ENCODE assay signal across 8 cellular contexts in the genomic region with DNA sequence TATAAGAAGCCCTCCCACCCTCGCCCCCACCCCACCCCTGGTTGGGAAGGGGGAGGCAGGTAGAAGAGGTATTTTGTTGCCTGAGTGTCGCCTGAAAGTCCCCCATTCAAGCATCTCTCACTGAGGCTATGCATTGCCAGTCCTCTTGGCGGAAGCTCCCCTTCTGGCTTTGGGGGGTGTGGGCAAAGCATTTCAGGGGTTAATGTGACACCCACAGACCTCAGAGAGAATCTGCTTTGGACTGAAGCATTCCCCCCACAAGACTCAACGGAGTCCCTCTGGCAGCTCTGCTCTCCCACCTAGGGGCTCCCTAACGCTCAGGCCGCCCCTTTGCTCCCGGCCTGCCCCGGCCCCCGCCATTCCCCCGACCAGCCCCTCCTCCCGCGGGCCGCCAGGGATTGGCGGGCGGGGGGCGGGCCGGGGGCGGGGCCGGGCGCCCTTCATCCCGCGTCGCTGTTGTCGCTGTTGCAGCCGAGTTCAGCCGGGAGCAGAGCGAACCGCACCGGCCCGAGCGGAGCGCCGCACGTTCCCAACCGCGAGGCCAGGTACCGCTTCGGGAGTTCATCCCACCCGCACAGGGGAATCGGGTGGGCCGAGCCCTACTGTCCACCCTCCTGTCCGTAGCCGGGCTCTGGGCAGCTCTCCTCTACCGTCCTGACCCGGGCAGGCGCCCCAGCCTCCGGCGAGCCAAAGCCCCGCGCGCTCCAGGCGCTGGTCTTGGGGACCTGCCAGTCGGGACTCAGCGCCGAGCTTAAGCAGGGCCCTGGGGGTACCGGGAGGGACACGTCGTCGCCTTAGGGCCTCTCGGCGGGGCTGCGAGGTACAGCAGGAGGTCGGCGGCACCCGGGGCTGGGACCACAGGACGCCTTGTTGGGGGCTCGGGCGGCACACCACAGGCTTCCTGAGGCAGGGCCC. TPM values are rescaled to one million over a fixed set of nuclear protein-coding genes. Genes with fewer than 3 reads are reported as not detected.
DNase-seq lines count a peak whose midpoint lies in the region; FAIRE-seq and TF ChIP-seq lines count a peak whose summit lies in the region.

A gene (plus strand): TSS at position 468 of the 915 bp plus-strand sequence. CDS start 8,929 bp downstream, outside the sequence.

- no peak within 1 kb of the TSS for H3K27ac ChIP-seq in subcutaneous abdominal adipose tissue (ENCODE audit: low read depth, low read length)

- peak within 1 kb of the TSS in 1 of 2 donors; percentile 57 for H3K4me3 Mint-ChIP-seq in CD14-positive monocyte

- in situ Hi-C loops in astrocyte of the cerebellum (cut with HindIII; ENCODE audit: low sequenced_read_pairs), result no loop called here

- peak within 1 kb of the TSS in 1 of 5 donors; percentile 65 for H3K9ac ChIP-seq in subcutaneous abdominal adipose tissue (ENCODE audit: low read length in 5 of 5)

- H3K36me3 Mint-ChIP-seq in CD14-positive monocyte, result peaks cover 0 to 2% of the 10 kb centered on the region in 2 donors

- TF ChIP-seq CTCF in astrocyte of the cerebellum (IDR thresholded peaks at IDR 0.05; ENCODE audit: low read depth, low read length, missing control alignments), result no peak
- TF ChIP-seq CTCF in CD14-positive monocyte (IDR thresholded peaks at IDR 0.05), result no peak

- no peak within 1 kb of the TSS for H3K27ac Mint-ChIP-seq in CD14-positive monocyte

- H3K9me3 ChIP-seq in subcutaneous abdominal adipose tissue (ENCODE audit: control insufficient read depth in 5 of 5, low read length in 5 of 5), result no peaks in the 10 kb centered on the region

- H3K4me1 Mint-ChIP-seq in CD14-positive monocyte, result no peaks in the 10 kb centered on the region

- TF ChIP-seq POLR2A in GM12892 (IDR thresholded peaks at IDR 0.05; ENCODE audit: low read depth, low read length), result no peak

- H3K27me3 Mint-ChIP-seq in CD14-positive monocyte (ENCODE audit: low read depth in 3 of 3), result peaks cover 44 to 70% (median 66%) of the 10 kb centered on the region in 3 donors

- H3K36me3 ChIP-seq in subcutaneous abdominal adipose tissue (ENCODE audit: control insufficient read depth in 5 of 5, insufficient read depth in 5 of 5, low read length in 5 of 5), result no peaks in the 10 kb centered on the region

- peaks cover 38 to 59% (median 43%) of the 10 kb centered on the region in 5 donors for H3K27me3 ChIP-seq in subcutaneous abdominal adipose tissue (ENCODE audit: control insufficient read depth in 5 of 5, insufficient read depth in 4 of 5, low read length in 5 of 5)

- H3K4me3 ChIP-seq in astrocyte of the cerebellum (ENCODE audit: low read depth, low read length) (peak within 1 kb of the TSS; percentile 34), subcutaneous abdominal adipose tissue (ENCODE audit: low read depth in 1 of 5, low read length in 5 of 5) (peak within 1 kb of the TSS; percentile 36 to 56 (median 42))

- DNase-seq in stimulated activated CD4-positive, alpha-beta T cell treated with anti-CD3 and anti-CD28 coated beads, Interleukin-15, amount 100 ng/mL, for 24 hours, result peak; percentile 41
- no peak for DNase-seq in stimulated activated CD4-positive, alpha-beta T cell treated with anti-CD3 and anti-CD28 coated beads, Interleukin-4, amount 100 ng/mL, for 24 hours
- DNase-seq in astrocyte of the cerebellum (ENCODE audit: low read depth) (no peak), iPS-NIHi7 (ENCODE audit: extremely low spot score) (peak; percentile 94), COR-L47 (lab: John Stamatoyannopoulos, UW) (no peak), GM12892 (ENCODE audit: insufficient read length) (no peak), CD14-positive monocyte (ENCODE audit: low spot score) (no peak)

- FAIRE-seq in GM12892 (lab: Jason Lieb, UNC), result no peak

- peaks cover 0 to 21% (median 17%) of the 10 kb centered on the region in 5 donors for H3K4me1 ChIP-seq in subcutaneous abdominal adipose tissue (ENCODE audit: control insufficient read depth in 5 of 5, insufficient read depth in 5 of 5, low read length in 5 of 5)

- intact Hi-C loops in CD14-positive monocyte (cut with micrococcal nuclease), result no loop called here

- H3K9me3 Mint-ChIP-seq in CD14-positive monocyte, result peaks cover 0 to 6% (median 0%) of the 10 kb centered on the region in 7 donors

RNA-seq across cellular contexts. Expression of the gene that starts here (rescaled TPM):
- polyA plus RNA-seq in GM12892 (2012; ENCODE audit: missing spikeins), result not detected
- not detected for polyA plus RNA-seq in CD14-positive monocyte

Comparison
In these comparisons a context has a peak if more than half of its experiments do, and no peak if none do; other contexts are left out.
1. DNase-seq: peak in stimulated activated CD4-positive, alpha-beta T cell treated with anti-CD3 and anti-CD28 coated beads, Interleukin-15, amount 100 ng/mL, for 24 hours (single experiment) and iPS-NIHi7 (single experiment); none in stimulated activated CD4-positive, alpha-beta T cell treated with anti-CD3 and anti-CD28 coated beads, Interleukin-4, amount 100 ng/mL, for 24 hours (single experiment), astrocyte of the cerebellum (single experiment), COR-L47 (single experiment), GM12892 (single experiment) and CD14-positive monocyte (single experiment).